Comparison of ENCODE assay signal across 24 cellular contexts in genomic region chr10:60535427-60535826, GRCh38.
DNase-seq lines count a peak whose midpoint lies in the region; ATAC-seq, FAIRE-seq and TF ChIP-seq lines count a peak whose summit lies in the region.
"Had no signal": no experiment of that assay in that cellular context is flagged by ENCODE, and none has a peak within 500 bp of the region (broad histone marks: within the 10 kb centered on the region; RNA-seq: fewer than 3 reads in every experiment).

No MANE protein-coding gene starts in this region.

- TF ChIP-seq POLR2A in GM12892 (IDR thresholded peaks at IDR 0.05; ENCODE audit: low read depth, low read length) = no peak

- ATAC-seq in GM18519 (IDR thresholded peaks at IDR 0.05; ENCODE audit: low FRiP score, unreplicated experiment) (peak; percentile 27), GM21619 (IDR thresholded peaks at IDR 0.05; ENCODE audit: unreplicated experiment) (peak; percentile 14), HG03039 (IDR thresholded peaks at IDR 0.05; ENCODE audit: unreplicated experiment) (no peak)
- no peak for ATAC-seq in stimulated activated effector memory CD8-positive, alpha-beta T cell treated with anti-CD3 and anti-CD28 coated beads, Interleukin-12 subunit alpha, Interleukin-12 subunit beta, amount 100 ng/mL, for 72 hours
- ATAC-seq: HepG2, WTC11 had no signal

- no peaks in the 10 kb centered on the region for H4K20me1 ChIP-seq in OCI-LY3 (ENCODE audit: insufficient read depth, low read length)

- H3K27me3 Mint-ChIP-seq in chondrocyte (ENCODE audit: low read depth) = no peaks in the 10 kb centered on the region
- H3K27me3 Mint-ChIP-seq: activated CD4-positive, alpha-beta memory T cell treated with anti-CD3 and anti-CD28 coated beads, Interleukin-2, amount 10 ng/mL, durations not matched to agents 7 days and 5 days; activated naive CD8-positive, alpha-beta T cell; CD4-positive, alpha-beta memory T cell; effector memory CD8-positive, alpha-beta T cell; naive B cell had no signal

- H3K4me3 ChIP-seq in OCI-LY3 (ENCODE audit: low read length) = peak overlapping the region; percentile 50
- H3K4me3 ChIP-seq: GM23338, pancreas, sigmoid colon, thoracic aorta had no signal

- H3K27ac Mint-ChIP-seq in stimulated activated effector memory CD8-positive, alpha-beta T cell treated with anti-CD3 and anti-CD28 coated beads, Interleukin-12 subunit alpha, Interleukin-12 subunit beta, amount 100 ng/mL, for 72 hours = no peak overlapping the region
- H3K27ac Mint-ChIP-seq in chondrocyte (ENCODE audit: unreplicated experiment) = no peak overlapping the region
- H3K27ac Mint-ChIP-seq: activated CD4-positive, alpha-beta memory T cell treated with anti-CD3 and anti-CD28 coated beads, Interleukin-2, amount 10 ng/mL, durations not matched to agents 7 days and 5 days; activated naive CD8-positive, alpha-beta T cell; CD4-positive, alpha-beta memory T cell; effector memory CD8-positive, alpha-beta T cell; GM23338 had no signal

- peaks cover 43% of the 10 kb centered on the region for H3K4me1 ChIP-seq in OCI-LY3 (ENCODE audit: low read length)

- no peaks in the 10 kb centered on the region for H3K9me3 Mint-ChIP-seq in stimulated activated effector memory CD8-positive, alpha-beta T cell treated with anti-CD3 and anti-CD28 coated beads, Interleukin-12 subunit alpha, Interleukin-12 subunit beta, amount 100 ng/mL, for 72 hours
- no peaks in the 10 kb centered on the region for H3K9me3 Mint-ChIP-seq in chondrocyte (ENCODE audit: low read depth)
- H3K9me3 Mint-ChIP-seq: activated CD4-positive, alpha-beta memory T cell treated with anti-CD3 and anti-CD28 coated beads, Interleukin-2, amount 10 ng/mL, durations not matched to agents 7 days and 5 days; CD4-positive, alpha-beta memory T cell; effector memory CD8-positive, alpha-beta T cell; GM23338; naive B cell had no signal

- DNase-seq in stimulated activated effector memory CD8-positive, alpha-beta T cell treated with anti-CD3 and anti-CD28 coated beads, Interleukin-12 subunit alpha, Interleukin-12 subunit beta, amount 100 ng/mL, for 72 hours (ENCODE audit: low spot score in 2 of 2) = no peak
- DNase-seq in GM12892 (ENCODE audit: insufficient read length) = no peak
- DNase-seq in activated CD4-positive, CD25-positive, alpha-beta regulatory T cell treated with anti-CD3 and anti-CD28 coated beads, Interleukin-2, amount 50 U/mL, for 72 hours = no peak
- no peak for DNase-seq in chondrocyte (ENCODE audit: low spot score)
- DNase-seq: activated CD4-positive, alpha-beta memory T cell treated with anti-CD3 and anti-CD28 coated beads, Interleukin-2, amount 10 ng/mL, durations not matched to agents 7 days and 5 days; activated T-cell treated with anti-CD3 and anti-CD28 coated beads, Interleukin-2, amount 50 U/mL, for 1 hour; CD4-positive, alpha-beta memory T cell; DMS153; effector memory CD8-positive, alpha-beta T cell; mesendoderm; naive B cell; NCI-H510A; pancreas; sigmoid colon had no signal

- H3K4me1 Mint-ChIP-seq in stimulated activated effector memory CD8-positive, alpha-beta T cell treated with anti-CD3 and anti-CD28 coated beads, Interleukin-12 subunit alpha, Interleukin-12 subunit beta, amount 100 ng/mL, for 72 hours = peaks cover 31% of the 10 kb centered on the region
- peaks cover 28% of the 10 kb centered on the region for H3K4me1 Mint-ChIP-seq in chondrocyte (ENCODE audit: low read depth)

- H3K36me3 Mint-ChIP-seq in stimulated activated effector memory CD8-positive, alpha-beta T cell treated with anti-CD3 and anti-CD28 coated beads, Interleukin-12 subunit alpha, Interleukin-12 subunit beta, amount 100 ng/mL, for 72 hours = peaks cover 7% of the 10 kb centered on the region
- no peaks in the 10 kb centered on the region for H3K36me3 Mint-ChIP-seq in chondrocyte (ENCODE audit: low read depth)
- H3K36me3 Mint-ChIP-seq: activated naive CD8-positive, alpha-beta T cell; naive B cell; WTC11 had no signal

- peak overlapping the region; percentile 19 for H3K4me3 Mint-ChIP-seq in stimulated activated effector memory CD8-positive, alpha-beta T cell treated with anti-CD3 and anti-CD28 coated beads, Interleukin-12 subunit alpha, Interleukin-12 subunit beta, amount 100 ng/mL, for 72 hours
- no peak overlapping the region for H3K4me3 Mint-ChIP-seq in chondrocyte (ENCODE audit: unreplicated experiment)
- H3K4me3 Mint-ChIP-seq: activated CD4-positive, alpha-beta memory T cell treated with anti-CD3 and anti-CD28 coated beads, Interleukin-2, amount 10 ng/mL, durations not matched to agents 7 days and 5 days; activated naive CD8-positive, alpha-beta T cell; CD4-positive, alpha-beta memory T cell; GM23338; naive B cell; WTC11 had no signal

- peak overlapping the region; percentile 74 for H3K4me2 ChIP-seq in OCI-LY3 (ENCODE audit: low read length)
- H3K4me2 ChIP-seq: GM23338 had no signal

- H3K9me3 ChIP-seq in OCI-LY3 (ENCODE audit: insufficient read depth, low read length) = no peaks in the 10 kb centered on the region
- H3K9me3 ChIP-seq: pancreas, sigmoid colon, thoracic aorta had no signal

- no peak overlapping the region for H2AFZ ChIP-seq in OCI-LY3 (ENCODE audit: low read depth, low read length)
- H2AFZ ChIP-seq: GM23338 had no signal

- H3K27ac ChIP-seq in OCI-LY3 (ENCODE audit: low read length) = no peak overlapping the region
- H3K27ac ChIP-seq: pancreas, sigmoid colon, thoracic aorta had no signal

- H3K79me2 ChIP-seq in OCI-LY3 (ENCODE audit: low read length) = no peaks in the 10 kb centered on the region

- H3K27me3 ChIP-seq in OCI-LY3 (ENCODE audit: low read depth, low read length) = peaks cover 13% of the 10 kb centered on the region
- H3K27me3 ChIP-seq: pancreas, sigmoid colon had no signal

- H3K36me3 ChIP-seq in OCI-LY3 (replicated peaks; ENCODE audit: low read depth, low read length) = no peaks in the 10 kb centered on the region
- H3K36me3 ChIP-seq: pancreas, sigmoid colon, thoracic aorta had no signal

- TF ChIP-seq CTCF in OCI-LY3 (IDR thresholded peaks at IDR 0.05; ENCODE audit: low read depth, low read length) = no peak
- no peak for TF ChIP-seq CTCF in chondrocyte (IDR thresholded peaks at IDR 0.05)

- FAIRE-seq in GM12892 (lab: Jason Lieb, UNC) = no peak
- FAIRE-seq: G401.6, HepG2, pancreas had no signal

- H3K9ac ChIP-seq in OCI-LY3 (ENCODE audit: low read length) = no peak overlapping the region

Comparison
In these comparisons a context has a peak if more than half of its experiments do, and no peak if none do; other contexts are left out.
1. ATAC-seq: peak in GM18519 (single experiment) and GM21619 (single experiment); none in stimulated activated effector memory CD8-positive, alpha-beta T cell treated with anti-CD3 and anti-CD28 coated beads, Interleukin-12 subunit alpha, Interleukin-12 subunit beta, amount 100 ng/mL, for 72 hours (single experiment) and HG03039 (single experiment).